8 cellular contexts compared by ENCODE assay signal in the genomic region with DNA sequence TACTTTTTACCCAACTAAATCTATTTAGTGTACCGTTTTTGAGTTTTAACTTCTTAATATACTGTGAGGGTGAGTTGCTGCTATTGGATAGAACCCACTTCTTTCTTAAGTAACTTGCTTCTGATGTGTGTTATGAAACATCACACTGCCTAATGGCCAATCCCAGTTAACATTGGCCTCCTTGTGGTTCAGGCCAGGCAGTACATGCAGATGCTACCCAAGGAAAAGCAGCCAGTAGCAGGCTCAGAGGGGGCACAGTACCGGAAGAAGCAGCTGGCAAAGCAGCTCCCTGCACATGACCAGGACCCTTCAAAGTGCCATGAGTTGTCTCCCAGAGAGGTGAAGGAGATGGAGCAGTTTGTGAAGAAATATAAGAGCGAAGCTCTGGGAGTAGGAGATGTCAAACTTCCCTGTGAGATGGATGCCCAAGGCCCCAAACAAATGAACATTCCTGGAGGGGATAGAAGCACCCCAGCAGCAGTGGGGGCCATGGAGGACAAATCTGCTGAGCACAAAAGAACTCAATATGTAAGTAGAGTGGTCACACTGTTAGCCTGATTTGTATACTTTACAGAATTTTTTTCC. TPM values are rescaled to one million over a fixed set of nuclear protein-coding genes. Genes with fewer than 3 reads are reported as not detected.
A peak's percentile ranks its signal among the peaks of the same experiment; 100 is the strongest.
DNase-seq lines count a peak whose midpoint lies in the region; ATAC-seq and TF ChIP-seq lines count a peak whose summit lies in the region.

No MANE protein-coding gene starts in this region.

- 83 to 95% (median 86%) methylated on average over 3 of the region's 3 CpGs for WGBS in psoas muscle, 3 donors

- H3K4me3 ChIP-seq in CD8-positive, alpha-beta memory T cell (ENCODE audit: low read length): no peak overlapping the region
- no peak overlapping the region for H3K4me3 ChIP-seq in epithelial cell of esophagus (ENCODE audit: low read length)
- H3K4me3 ChIP-seq in psoas muscle: no peak overlapping the region

- H3K4me1 ChIP-seq in CD8-positive, alpha-beta memory T cell (ENCODE audit: insufficient read depth, low read length): no peaks in the 10 kb centered on the region
- no peaks in the 10 kb centered on the region for H3K4me1 ChIP-seq in psoas muscle

- no peak for DNase-seq in CD8-positive, alpha-beta memory T cell
- DNase-seq in NCI-H1105 (lab: John Stamatoyannopoulos, UW): peak; percentile 1
- DNase-seq in epithelial cell of esophagus (ENCODE audit: low read depth): peak; percentile 52
- DNase-seq in psoas muscle: no peak
- no peak for DNase-seq in OCI-M2 (lab: John Stamatoyannopoulos, UW; ENCODE audit: unreplicated experiment)
- no peak for DNase-seq in cerebellar cortex (ENCODE audit: low spot score)

- H3K27me3 Mint-ChIP-seq in CD8-positive, alpha-beta memory T cell: no peaks in the 10 kb centered on the region

- H3K4me1 Mint-ChIP-seq in CD8-positive, alpha-beta memory T cell: peaks cover 40 to 55% (median 46%) of the 10 kb centered on the region in 3 donors

- intact Hi-C loops in psoas muscle (cut with DNase I): loop anchor here in 1 of 2 donors (10.0 kb wide), 1 partner anchor 565 kb away; no protein-coding TSS in a partner anchor

- no peak overlapping the region for H3K27ac ChIP-seq in CD8-positive, alpha-beta memory T cell (ENCODE audit: low read depth, low read length)
- H3K27ac ChIP-seq in psoas muscle: no peak overlapping the region

- CTCF ChIA-PET in CD8-positive, alpha-beta memory T cell (lab: Charles Lee): interaction anchor here (1.0 to 1.6 kb wide), 5 partner anchors 10 to 77 kb away, joined by 3 to 5 read pairs (median 3); no protein-coding TSS in a partner anchor

- no peaks in the 10 kb centered on the region for H3K27me3 ChIP-seq in CD8-positive, alpha-beta memory T cell (ENCODE audit: insufficient read depth, low read length, poor library complexity, severe bottlenecking)
- H3K27me3 ChIP-seq in psoas muscle (ENCODE audit: insufficient read depth in 3 of 3, low read length in 2 of 3): no peaks in the 10 kb centered on the region

- H3K36me3 ChIP-seq in CD8-positive, alpha-beta memory T cell (ENCODE audit: insufficient read depth, low read length): peaks cover 30% of the 10 kb centered on the region
- H3K36me3 ChIP-seq in psoas muscle (ENCODE audit: insufficient read depth in 1 of 2, low read depth in 1 of 2): peaks cover 0 to 8% of the 10 kb centered on the region in 2 donors

- POLR2A ChIA-PET in CD8-positive, alpha-beta memory T cell (lab: Charles Lee): no interaction called here

- H3K4me3 Mint-ChIP-seq in CD8-positive, alpha-beta memory T cell: no peak overlapping the region

- TF ChIP-seq CTCF in epithelial cell of esophagus (IDR thresholded peaks at IDR 0.05; ENCODE audit: insufficient read depth, low read depth, low read length, missing control alignments): peak; percentile 66
- peak; percentile 30 for TF ChIP-seq CTCF in psoas muscle (IDR thresholded peaks at IDR 0.05)

- H3K9me3 Mint-ChIP-seq in CD8-positive, alpha-beta memory T cell: no peaks in the 10 kb centered on the region

- H3K27ac Mint-ChIP-seq in CD8-positive, alpha-beta memory T cell: peak overlapping the region in 5 of 8 donors; percentile 28 to 88 (median 51)

- no peaks in the 10 kb centered on the region for H3K9me3 ChIP-seq in CD8-positive, alpha-beta memory T cell (ENCODE audit: low read length)
- no peaks in the 10 kb centered on the region for H3K9me3 ChIP-seq in psoas muscle

- H3K36me3 Mint-ChIP-seq in CD8-positive, alpha-beta memory T cell: peaks cover 18 to 86% (median 31%) of the 10 kb centered on the region in 3 donors

- ATAC-seq in GM19452 (IDR thresholded peaks at IDR 0.05; ENCODE audit: unreplicated experiment): peak; percentile 55
- ATAC-seq in psoas muscle: no peak
- ATAC-seq in HG02571 (IDR thresholded peaks at IDR 0.05; ENCODE audit: unreplicated experiment): no peak

RNA-seq across cellular contexts. Expression of a gene that starts 39.7 kb away (rescaled TPM):
- 10 to 100 TPM; 58.4 to 59.0 TPM for total RNA-seq in CD8-positive, alpha-beta memory T cell
- 193 TPM for polyA plus RNA-seq in CD8-positive, alpha-beta memory T cell
- total RNA-seq in psoas muscle: 1 to 10 TPM; 3.4 to 8.1 (median 6.3) TPM
- 1 to 10 TPM; 2.9 to 6.7 (median 4.2) TPM for polyA plus RNA-seq in psoas muscle

Comparison
In these comparisons a context has a peak if more than half of its experiments do, and no peak if none do; other contexts are left out.
1. DNase-seq: peak in NCI-H1105 (single experiment) and epithelial cell of esophagus (single experiment); none in CD8-positive, alpha-beta memory T cell (0 of 5), psoas muscle (0 of 2), OCI-M2 (single experiment) and cerebellar cortex (single experiment).
2. RNA of a gene that starts 39.7 kb away (total RNA-seq): 58.4 to 59.0 TPM in CD8-positive, alpha-beta memory T cell; 3.4 to 8.1 TPM in psoas muscle; every median in the first group is over 4 times any median in the second.